In genomic region chr5:1193591-1193985, GRCh38 we compare ENCODE assay signal across 1 cellular context.
TF ChIP-seq lines count a peak whose summit lies in the region.

No MANE protein-coding gene starts in this region.

TF ChIP-seq in HepG2, 621 proteins besides CTCF, POLR2A, EP300 and RAD21:
- no peak for TF ChIP-seq KMT2A (CRISPR knock-in tag; IDR thresholded peaks at IDR 0.05)
- no peak for TF ChIP-seq ZKSCAN8 (CRISPR knock-in tag; IDR thresholded peaks at IDR 0.05; ENCODE audit: borderline replicate concordance)
- TF ChIP-seq ZNF777 (CRISPR knock-in tag; IDR thresholded peaks at IDR 0.05) = no peak
- TF ChIP-seq TBX3 (IDR thresholded peaks at IDR 0.05; ENCODE audit: borderline replicate concordance) = no peak
- no peak for TF ChIP-seq ZBTB1 (CRISPR knock-in tag; IDR thresholded peaks at IDR 0.05; ENCODE audit: borderline replicate concordance)
- TF ChIP-seq MLX (CRISPR knock-in tag; IDR thresholded peaks at IDR 0.05) = no peak
- no peak for TF ChIP-seq BRF2 (CRISPR knock-in tag; IDR thresholded peaks at IDR 0.05)
- TF ChIP-seq, protein P1, sequence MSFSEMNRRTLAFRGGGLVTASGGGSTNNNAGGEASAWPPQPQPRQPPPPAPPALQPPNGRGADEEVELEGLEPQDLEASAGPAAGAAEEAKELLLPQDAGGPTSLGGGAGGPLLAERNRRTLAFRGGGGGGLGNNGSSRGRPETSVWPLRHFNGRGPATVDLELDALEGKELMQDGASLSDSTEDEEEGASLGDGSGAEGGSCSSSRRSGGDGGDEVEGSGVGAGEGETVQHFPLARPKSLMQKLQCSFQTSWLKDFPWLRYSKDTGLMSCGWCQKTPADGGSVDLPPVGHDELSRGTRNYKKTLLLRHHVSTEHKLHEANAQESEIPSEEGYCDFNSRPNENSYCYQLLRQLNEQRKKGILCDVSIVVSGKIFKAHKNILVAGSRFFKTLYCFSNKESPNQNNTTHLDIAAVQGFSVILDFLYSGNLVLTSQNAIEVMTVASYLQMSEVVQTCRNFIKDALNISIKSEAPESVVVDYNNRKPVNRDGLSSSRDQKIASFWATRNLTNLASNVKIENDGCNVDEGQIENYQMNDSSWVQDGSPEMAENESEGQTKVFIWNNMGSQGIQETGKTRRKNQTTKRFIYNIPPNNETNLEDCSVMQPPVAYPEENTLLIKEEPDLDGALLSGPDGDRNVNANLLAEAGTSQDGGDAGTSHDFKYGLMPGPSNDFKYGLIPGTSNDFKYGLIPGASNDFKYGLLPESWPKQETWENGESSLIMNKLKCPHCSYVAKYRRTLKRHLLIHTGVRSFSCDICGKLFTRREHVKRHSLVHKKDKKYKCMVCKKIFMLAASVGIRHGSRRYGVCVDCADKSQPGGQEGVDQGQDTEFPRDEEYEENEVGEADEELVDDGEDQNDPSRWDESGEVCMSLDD (CRISPR knock-in tag; IDR thresholded peaks at IDR 0.05; ENCODE audit: borderline replicate concordance) = no peak
- TF ChIP-seq ARNTL (CRISPR knock-in tag; IDR thresholded peaks at IDR 0.05) = no peak
- TF ChIP-seq, protein P2, sequence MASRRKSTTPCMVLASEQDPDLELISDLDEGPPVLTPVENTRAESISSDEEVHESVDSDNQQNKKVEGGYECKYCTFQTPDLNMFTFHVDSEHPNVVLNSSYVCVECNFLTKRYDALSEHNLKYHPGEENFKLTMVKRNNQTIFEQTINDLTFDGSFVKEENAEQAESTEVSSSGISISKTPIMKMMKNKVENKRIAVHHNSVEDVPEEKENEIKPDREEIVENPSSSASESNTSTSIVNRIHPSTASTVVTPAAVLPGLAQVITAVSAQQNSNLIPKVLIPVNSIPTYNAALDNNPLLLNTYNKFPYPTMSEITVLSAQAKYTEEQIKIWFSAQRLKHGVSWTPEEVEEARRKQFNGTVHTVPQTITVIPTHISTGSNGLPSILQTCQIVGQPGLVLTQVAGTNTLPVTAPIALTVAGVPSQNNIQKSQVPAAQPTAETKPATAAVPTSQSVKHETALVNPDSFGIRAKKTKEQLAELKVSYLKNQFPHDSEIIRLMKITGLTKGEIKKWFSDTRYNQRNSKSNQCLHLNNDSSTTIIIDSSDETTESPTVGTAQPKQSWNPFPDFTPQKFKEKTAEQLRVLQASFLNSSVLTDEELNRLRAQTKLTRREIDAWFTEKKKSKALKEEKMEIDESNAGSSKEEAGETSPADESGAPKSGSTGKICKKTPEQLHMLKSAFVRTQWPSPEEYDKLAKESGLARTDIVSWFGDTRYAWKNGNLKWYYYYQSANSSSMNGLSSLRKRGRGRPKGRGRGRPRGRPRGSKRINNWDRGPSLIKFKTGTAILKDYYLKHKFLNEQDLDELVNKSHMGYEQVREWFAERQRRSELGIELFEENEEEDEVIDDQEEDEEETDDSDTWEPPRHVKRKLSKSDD (CRISPR knock-in tag; IDR thresholded peaks at IDR 0.05; ENCODE audit: low read depth) = no peak
- TF ChIP-seq, protein P3, sequence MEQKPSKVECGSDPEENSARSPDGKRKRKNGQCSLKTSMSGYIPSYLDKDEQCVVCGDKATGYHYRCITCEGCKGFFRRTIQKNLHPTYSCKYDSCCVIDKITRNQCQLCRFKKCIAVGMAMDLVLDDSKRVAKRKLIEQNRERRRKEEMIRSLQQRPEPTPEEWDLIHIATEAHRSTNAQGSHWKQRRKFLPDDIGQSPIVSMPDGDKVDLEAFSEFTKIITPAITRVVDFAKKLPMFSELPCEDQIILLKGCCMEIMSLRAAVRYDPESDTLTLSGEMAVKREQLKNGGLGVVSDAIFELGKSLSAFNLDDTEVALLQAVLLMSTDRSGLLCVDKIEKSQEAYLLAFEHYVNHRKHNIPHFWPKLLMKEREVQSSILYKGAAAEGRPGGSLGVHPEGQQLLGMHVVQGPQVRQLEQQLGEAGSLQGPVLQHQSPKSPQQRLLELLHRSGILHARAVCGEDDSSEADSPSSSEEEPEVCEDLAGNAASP (CRISPR knock-in tag; IDR thresholded peaks at IDR 0.05; ENCODE audit: borderline replicate concordance) = no peak
- no peak for TF ChIP-seq ZNF235 (CRISPR knock-in tag; IDR thresholded peaks at IDR 0.05; ENCODE audit: borderline replicate concordance)
- no peak for TF ChIP-seq THYN1 (CRISPR knock-in tag; IDR thresholded peaks at IDR 0.05; ENCODE audit: borderline replicate concordance, low read depth)
- TF ChIP-seq PRDM15 (CRISPR knock-in tag; IDR thresholded peaks at IDR 0.05) = no peak
- TF ChIP-seq, protein P4, sequence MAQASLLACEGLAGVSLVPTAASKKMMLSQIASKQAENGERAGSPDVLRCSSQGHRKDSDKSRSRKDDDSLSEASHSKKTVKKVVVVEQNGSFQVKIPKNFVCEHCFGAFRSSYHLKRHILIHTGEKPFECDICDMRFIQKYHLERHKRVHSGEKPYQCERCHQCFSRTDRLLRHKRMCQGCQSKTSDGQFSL (CRISPR knock-in tag; IDR thresholded peaks at IDR 0.05) = no peak
- TF ChIP-seq ZNF619 (CRISPR knock-in tag; IDR thresholded peaks at IDR 0.05) = no peak
- TF ChIP-seq ZNF614 (CRISPR knock-in tag; IDR thresholded peaks at IDR 0.05; ENCODE audit: borderline replicate concordance) = no peak
